Comparison of ENCODE assay signal across 6 cellular contexts in genomic region chrX:109749207-109749606, GRCh38.
"Had no signal": no experiment of that assay in that cellular context is flagged by ENCODE, and none has a peak within 500 bp of the region (broad histone marks: within the 10 kb centered on the region; RNA-seq: fewer than 3 reads in every experiment).

No MANE protein-coding gene starts in this region.

- H3K4me3 ChIP-seq: K562 had no signal

- FAIRE-seq: HepG2, HTR-8/SVneo, K562 had no signal

- H3K27ac ChIP-seq: HL-60 had no signal

- DNase-seq: IMR-90, KBM-7 had no signal
